21 cellular contexts compared by ENCODE assay signal in genomic region chr1:202684716-202685115, GRCh38. TPM values are rescaled to one million over a fixed set of nuclear protein-coding genes. Genes with fewer than 3 reads are reported as not detected.
DNase-seq lines count a peak whose midpoint lies in the region; TF ChIP-seq lines count a peak whose summit lies in the region.
"Had no signal": no experiment of that assay in that cellular context is flagged by ENCODE, and none has a peak within 500 bp of the region (broad histone marks: within the 10 kb centered on the region; RNA-seq: fewer than 3 reads in every experiment).

No MANE protein-coding gene starts in this region.

- no peaks in the 10 kb centered on the region for H3K4me1 ChIP-seq in PC-9 (replicated peaks; ENCODE audit: insufficient read depth)
- H3K4me1 ChIP-seq: BLaER1 had no signal

- H2AFZ ChIP-seq in PC-9, result no peak overlapping the region

- H3K9me3 ChIP-seq in PC-9 (ENCODE audit: insufficient read depth, low read depth), result no peaks in the 10 kb centered on the region
- H3K9me3 ChIP-seq: BLaER1 had no signal

- intact Hi-C loops in PC-9 (cut with micrococcal nuclease; ENCODE audit: unreplicated experiment), result no loop called here

- no peak for TF ChIP-seq RAD21 in Ishikawa (IDR thresholded peaks at IDR 0.05; ENCODE audit: low read depth)

- no peak overlapping the region for H3K4me2 ChIP-seq in PC-9
- H3K4me2 ChIP-seq: BLaER1 had no signal

- no peaks in the 10 kb centered on the region for H3F3A ChIP-seq in PC-9 (ENCODE audit: insufficient read depth, low read depth)

- H3K79me2 ChIP-seq in PC-9 (ENCODE audit: low read depth), result no peaks in the 10 kb centered on the region

- no peak overlapping the region for H3K4me3 ChIP-seq in PC-9
- H3K4me3 ChIP-seq: BLaER1, SK-N-MC had no signal

- no peak for TF ChIP-seq CTCF in PC-9 (conservative IDR thresholded peaks at IDR 0.05)

- POLR2A ChIA-PET in PC-9 (lab: Charles Lee; ENCODE audit: unreplicated experiment), result no interaction called here

- H3K36me3 ChIP-seq in PC-9 (ENCODE audit: low read depth), result no peaks in the 10 kb centered on the region
- H3K36me3 ChIP-seq: BLaER1 had no signal

- no peaks in the 10 kb centered on the region for H4K20me1 ChIP-seq in PC-9 (ENCODE audit: insufficient read depth)

- no TSS peak for BruUV-seq in PC-9 (replicated peaks; lab: Mats Ljungman, UMichigan)

- no peaks in the 10 kb centered on the region for H3K9me2 ChIP-seq in PC-9 (ENCODE audit: insufficient read depth)

- CTCF ChIA-PET in PC-9 (lab: Charles Lee), result interaction anchor here (0.5 kb wide), 1 partner anchor 851 kb away, joined by 4 read pairs; no protein-coding TSS in a partner anchor

- DNase-seq in NCI-H510A treated with DMSO at 0.1 percent for 48 hours (lab: John Stamatoyannopoulos, UW), result peak; percentile 40
- DNase-seq in NCI-H510A (lab: John Stamatoyannopoulos, UW), result no peak
- DNase-seq in PC-9, result peak; percentile 6 to 39
- DNase-seq in renal cortical epithelial cell (ENCODE audit: low read depth), result peak; percentile 9
- DNase-seq in superior temporal gyrus (ENCODE audit: extremely low spot score), result no peak
- no peak for DNase-seq in SKM-1 treated with dmso at 0.1 percent for 144 hours (lab: John Stamatoyannopoulos, UW; ENCODE audit: unreplicated experiment)
- DNase-seq in NCI-H82 treated with DMSO at 0.1 percent for 48 hours (lab: John Stamatoyannopoulos, UW; ENCODE audit: unreplicated experiment), result no peak
- DNase-seq: Calu3; CD4-positive, alpha-beta memory T cell; DMS79; HFFc6; IMR-90; Karpas-422; NCI-H1105 treated with DMSO at 0.1 percent for 48 hours; NCI-H1930; NCI-H524; SHP77 had no signal

- no peak overlapping the region for H3K27ac ChIP-seq in PC-9
- H3K27ac ChIP-seq: BLaER1, HL-60, SK-N-MC had no signal

- H3K27me3 ChIP-seq in PC-9 (ENCODE audit: insufficient read depth, low read depth), result peaks cover 98% of the 10 kb centered on the region
- H3K27me3 ChIP-seq: BLaER1 had no signal

- TF ChIP-seq EP300 in Ishikawa (IDR thresholded peaks at IDR 0.05; ENCODE audit: borderline replicate concordance), result no peak

TF ChIP-seq in Ishikawa, 13 proteins besides CTCF, POLR2A, EP300 and RAD21:
- peak; percentile 30; the same call in 1 of the 2 replicates for TF ChIP-seq TEAD4 (IDR thresholded peaks at IDR 0.05)
- no peak for TF ChIP-seq FOXM1 (IDR thresholded peaks at IDR 0.05; ENCODE audit: borderline replicate concordance, low read depth)
- no peak for TF ChIP-seq USF1 (IDR thresholded peaks at IDR 0.05)
- no peak for TF ChIP-seq REST (IDR thresholded peaks at IDR 0.05; ENCODE audit: low read depth)
- no peak for TF ChIP-seq YY1 (IDR thresholded peaks at IDR 0.05; ENCODE audit: low read depth)
TF ChIP-seq in Ishikawa: peak in this region for 1.

RNA-seq across cellular contexts. Expression of gene SYT2, which starts 25.5 kb away (rescaled TPM):
- total RNA-seq in PC-9 (2021) (0.07 TPM in 1 of 2 replicates, not detected in the other), renal cortical epithelial cell (0.05 TPM in 1 of 2 replicates, not detected in the other)
- total RNA-seq: Calu3; CD4-positive, alpha-beta memory T cell had no signal

Comparison
In these comparisons a context has a peak if more than half of its experiments do, and no peak if none do; other contexts are left out.
1. DNase-seq: peak in NCI-H510A treated with DMSO at 0.1 percent for 48 hours (single experiment), PC-9 (2 of 2) and renal cortical epithelial cell (single experiment); none in NCI-H510A (single experiment), superior temporal gyrus (single experiment), SKM-1 treated with dmso at 0.1 percent for 144 hours (single experiment) and NCI-H82 treated with DMSO at 0.1 percent for 48 hours (single experiment).